Comparison of ENCODE assay signal across 15 cellular contexts in genomic region chr22:48494968-48495750, GRCh38.
DNase-seq lines count a peak whose midpoint lies in the region; ATAC-seq, FAIRE-seq and TF ChIP-seq lines count a peak whose summit lies in the region.
"Had no signal": no experiment of that assay in that cellular context is flagged by ENCODE, and none has a peak within 500 bp of the region (broad histone marks: within the 10 kb centered on the region; RNA-seq: fewer than 3 reads in every experiment).

No MANE protein-coding gene starts in this region.

- no peak overlapping the region; the same call in 1 of the 2 replicates for H4K8ac ChIP-seq in H1 (ENCODE audit: extremely low read depth, insufficient read depth, low read length)
- H4K8ac ChIP-seq in neuronal stem cell (ENCODE audit: low read depth, low read length) = no peak overlapping the region

- POLR2A ChIA-PET in H1 (lab: Charles Lee; ENCODE audit: partially characterized antibody) = no interaction called here

- H2AFZ ChIP-seq in Karpas-422 (ENCODE audit: low read length) (no peak overlapping the region), H1 (ENCODE audit: low read length) (no peak overlapping the region), neuronal stem cell (ENCODE audit: low read length) (no peak overlapping the region)

- DNase-seq in Karpas-422 (no peak), H1 (ENCODE audit: low read depth in 1 of 2, low spot score in 2 of 2) (no peak), neuronal stem cell (ENCODE audit: low spot score) (no peak), upper lobe of right lung (peak; percentile 61), G401 (ENCODE audit: low spot score) (no peak), HCEC 1CT (no peak), D721Med (ENCODE audit: insufficient read length, low spot score) (no peak)
- DNase-seq: DMS 273 treated with DMSO at 0.1 percent for 48 hours, EL, NCI-H1436, NCI-H2107, NCI-H345, NCI-H526 treated with DMSO at 0.1 percent for 48 hours had no signal

- H3K79me2 ChIP-seq in Karpas-422 (ENCODE audit: low read length) = no peaks in the 10 kb centered on the region
- H3K79me2 ChIP-seq in H1 (ENCODE audit: control insufficient read depth in 1 of 2, insufficient read depth in 2 of 2, low read length in 2 of 2) = peaks cover 0 to 74% of the 10 kb centered on the region in 2 experiments; a peak in 2 of 4 replicates

- H3K9me2 ChIP-seq in Karpas-422 (replicated peaks; ENCODE audit: insufficient read depth, low read length) = no peaks in the 10 kb centered on the region

- H3K14ac ChIP-seq in H1 (ENCODE audit: insufficient read length) (no peak overlapping the region), neuronal stem cell (ENCODE audit: low read length) (peak overlapping the region; percentile 86)

- TF ChIP-seq EP300 in H1 (IDR thresholded peaks at IDR 0.05; ENCODE audit: borderline replicate concordance in 1 of 2, low read depth in 2 of 2, low read length in 2 of 2) = no peak

- H3K23ac ChIP-seq in H1 (ENCODE audit: insufficient read length) (no peak overlapping the region), neuronal stem cell (ENCODE audit: low read depth, low read length, poor library complexity) (peak overlapping the region; percentile 82)

- WGBS in H1 (ENCODE audit: extremely low coverage in 1 of 2, insufficient coverage in 1 of 2, insufficient read length in 1 of 2, insufficient replicate concordance in 2 of 2, low coverage in 1 of 2, low lambda C conversion rate in 2 of 2, missing lambda C conversion rate in 1 of 2), 2 experiments = 89% methylated on average over 16 of the region's 20 CpGs; no CpG with 5 or more reads in 1 of the 2 experiments
- no CpG with 5 or more reads among the region's 20 CpGs for WGBS in neuronal stem cell (ENCODE audit: extremely low coverage in 2 of 2, insufficient read length in 2 of 2, insufficient replicate concordance in 1 of 2), 2 donors

- no peak overlapping the region for H2BK5ac ChIP-seq in H1 (ENCODE audit: low read depth, low read length)
- H2BK5ac ChIP-seq in neuronal stem cell (ENCODE audit: low read length) = peak overlapping the region; percentile 84

- H3K9ac ChIP-seq in Karpas-422 (ENCODE audit: low read length) (peak overlapping the region; percentile 2; the same call in 1 of the 2 replicates), H1 (replicated peaks in 1 of 4; ENCODE audit: extremely low read depth in 1 of 4, low read depth in 3 of 4, low read length in 3 of 4) (no peak overlapping the region), neuronal stem cell (ENCODE audit: low read depth, low read length, poor library complexity) (peak overlapping the region; percentile 56)
- H3K9ac ChIP-seq: BLaER1 had no signal

- H3K18ac ChIP-seq in H1 (ENCODE audit: extremely low read depth, low read length) = no peak overlapping the region
- H3K18ac ChIP-seq in neuronal stem cell (ENCODE audit: low read length) = peak overlapping the region; percentile 61

- H3K79me1 ChIP-seq in H1 (ENCODE audit: low read depth, low read length) (peaks cover 32% of the 10 kb centered on the region), neuronal stem cell (ENCODE audit: low read depth, low read length) (peaks cover 12% of the 10 kb centered on the region)

- CTCF ChIA-PET in H1 (lab: Charles Lee; ENCODE audit: partially characterized antibody) = interaction anchor here (1.2 kb wide), 2 partner anchors 255 to 448 kb away, joined by 3 read pairs; no protein-coding TSS in a partner anchor

- peak overlapping the region; percentile 10; the same call in 1 of the 2 replicates for H3K27ac ChIP-seq in Karpas-422 (ENCODE audit: low read length)
- H3K27ac ChIP-seq in H1 (ENCODE audit: low read depth, low read length) = no peak overlapping the region; the same call in 1 of the 2 replicates
- no peak overlapping the region for H3K27ac ChIP-seq in neuronal stem cell (replicated peaks; ENCODE audit: low read length)
- no peak overlapping the region for H3K27ac ChIP-seq in upper lobe of right lung
- H3K27ac ChIP-seq: BLaER1, SJSA1 had no signal

- in situ Hi-C loops in G401 (cut with HindIII; ENCODE audit: low sequenced_read_pairs) = no loop called here

- H4K20me1 ChIP-seq in Karpas-422 (ENCODE audit: insufficient read depth, low read depth, low read length) = no peaks in the 10 kb centered on the region
- H4K20me1 ChIP-seq in H1 (replicated peaks in 1 of 2; ENCODE audit: control insufficient read depth in 1 of 2, insufficient read depth in 2 of 2, low read length in 2 of 2) = peaks cover 24 to 33% of the 10 kb centered on the region in 2 experiments

- TF ChIP-seq CTCF in H1 (IDR thresholded peaks at IDR 0.05; ENCODE audit: control extremely low read depth in 1 of 3, insufficient read depth in 1 of 3, low read depth in 1 of 3, low read length in 3 of 3) (no peak), upper lobe of right lung (IDR thresholded peaks at IDR 0.05) (no peak), D721Med (IDR thresholded peaks at IDR 0.05; ENCODE audit: insufficient read depth, missing control alignments) (no peak)

- no peak overlapping the region for H2BK12ac ChIP-seq in H1 (ENCODE audit: low read depth, low read length)
- peak overlapping the region; percentile 76 for H2BK12ac ChIP-seq in neuronal stem cell (ENCODE audit: low read length)

- H3K36me3 ChIP-seq in Karpas-422 (ENCODE audit: insufficient read depth, low read length) = no peaks in the 10 kb centered on the region
- no peaks in the 10 kb centered on the region for H3K36me3 ChIP-seq in H1 (ENCODE audit: control insufficient read depth in 2 of 4, insufficient read depth in 4 of 4, low read length in 3 of 4)
- no peaks in the 10 kb centered on the region for H3K36me3 ChIP-seq in neuronal stem cell (replicated peaks in 1 of 2; ENCODE audit: control insufficient read depth in 2 of 2, insufficient read depth in 2 of 2, low read length in 2 of 2)
- H3K36me3 ChIP-seq in upper lobe of right lung = no peaks in the 10 kb centered on the region
- H3K36me3 ChIP-seq: BLaER1 had no signal

- peaks cover 8% of the 10 kb centered on the region for H3K23me2 ChIP-seq in H1 (ENCODE audit: low read depth, low read length)

- H2BK120ac ChIP-seq in H1 (replicated peaks; ENCODE audit: low read depth, low read length) (no peak overlapping the region), neuronal stem cell (ENCODE audit: low read depth, low read length) (no peak overlapping the region)

- H3K9me3 ChIP-seq in Karpas-422 (ENCODE audit: low read length) (no peaks in the 10 kb centered on the region), H1 (ENCODE audit: insufficient read depth in 2 of 2, low read depth in 1 of 2, low read length in 1 of 2) (no peaks in the 10 kb centered on the region), neuronal stem cell (replicated peaks in 1 of 2; ENCODE audit: control insufficient read depth in 2 of 2, insufficient read depth in 1 of 2, low read depth in 1 of 2, low read length in 2 of 2) (no peaks in the 10 kb centered on the region), upper lobe of right lung (no peaks in the 10 kb centered on the region)
- H3K9me3 ChIP-seq: BLaER1, SJSA1 had no signal

- no peak for TF ChIP-seq POLR2A in H1 (IDR thresholded peaks at IDR 0.05; ENCODE audit: control extremely low read depth in 1 of 2, low read depth in 2 of 2, low read length in 2 of 2)

- ATAC-seq in upper lobe of right lung = no peak

- H2BK15ac ChIP-seq in H1 (ENCODE audit: low read length) (no peak overlapping the region), neuronal stem cell (ENCODE audit: low read length) (peak overlapping the region; percentile 54)

- intact Hi-C loops in upper lobe of right lung (cut with DNase I) = no loop called here

- H2BK20ac ChIP-seq in H1 (ENCODE audit: low read length) = no peak overlapping the region

- peak overlapping the region; percentile 31 for H3K4me2 ChIP-seq in Karpas-422 (ENCODE audit: low read depth, low read length, poor library complexity, severe bottlenecking)
- no peak overlapping the region for H3K4me2 ChIP-seq in H1 (ENCODE audit: insufficient read depth in 1 of 2, low read depth in 2 of 2, low read length in 2 of 2)
- no peak overlapping the region for H3K4me2 ChIP-seq in neuronal stem cell (ENCODE audit: insufficient read depth, low read length, poor library complexity, severe bottlenecking)
- H3K4me2 ChIP-seq: BLaER1 had no signal

- H4K91ac ChIP-seq in H1 (replicated peaks; ENCODE audit: insufficient read length, low read length) (peak overlapping the region; percentile 59), neuronal stem cell (ENCODE audit: low read depth, low read length, poor library complexity) (peak overlapping the region; percentile 66)

- H3K4ac ChIP-seq in H1 (replicated peaks; ENCODE audit: insufficient read length, low read depth, low read length) (no peak overlapping the region), neuronal stem cell (ENCODE audit: low read length) (no peak overlapping the region)

- no peak for TF ChIP-seq RAD21 in H1 (IDR thresholded peaks at IDR 0.05 in 1 of 2, conservative IDR thresholded peaks at IDR 0.05 in 1 of 2; ENCODE audit: low read depth in 2 of 2, low read length in 2 of 2)

- H3K27me3 ChIP-seq in Karpas-422 (ENCODE audit: low read length) (no peaks in the 10 kb centered on the region), H1 (replicated peaks in 1 of 4; ENCODE audit: control insufficient read depth in 3 of 4, extremely low read depth in 1 of 4, insufficient read depth in 3 of 4, low read length in 3 of 4) (peaks cover 0 to 10% (median 4%) of the 10 kb centered on the region in 4 experiments; a peak in 4 of 7 replicates), neuronal stem cell (ENCODE audit: control insufficient read depth in 3 of 3, insufficient read depth in 3 of 3, low read depth in 1 of 3, low read length in 3 of 3) (peaks cover 4 to 17% (median 11%) of the 10 kb centered on the region in 3 experiments), upper lobe of right lung (peaks cover 16% of the 10 kb centered on the region)
- H3K27me3 ChIP-seq: SJSA1 had no signal

- H4K5ac ChIP-seq in H1 (ENCODE audit: insufficient read length, low read depth, low read length) = no peak overlapping the region

- H2AK5ac ChIP-seq in H1 (ENCODE audit: low read depth, low read length) (no peak overlapping the region), neuronal stem cell (ENCODE audit: low read depth, low read length) (peak overlapping the region; percentile 86)

- H3K4me1 ChIP-seq in Karpas-422 (ENCODE audit: low read length) (peaks cover 37% of the 10 kb centered on the region), H1 (replicated peaks in 1 of 4; ENCODE audit: control insufficient read depth in 3 of 4, insufficient read depth in 4 of 4, low read length in 3 of 4) (peaks cover 0 to 31% (median 19%) of the 10 kb centered on the region in 4 experiments; a peak in 6 of 7 replicates), neuronal stem cell (ENCODE audit: control insufficient read depth in 2 of 2, insufficient read depth in 1 of 2, low read depth in 1 of 2, low read length in 2 of 2) (peaks cover 12 to 25% of the 10 kb centered on the region in 2 donors), upper lobe of right lung (no peaks in the 10 kb centered on the region)
- H3K4me1 ChIP-seq: BLaER1 had no signal

- H3K4me3 ChIP-seq in Karpas-422 (ENCODE audit: low read length) (no peak overlapping the region), H1 (ENCODE audit: extremely low read depth in 1 of 4, insufficient read depth in 2 of 4, low read depth in 3 of 4, low read length in 4 of 4) (no peak overlapping the region), neuronal stem cell (ENCODE audit: low read length in 2 of 2) (no peak overlapping the region), upper lobe of right lung (no peak overlapping the region)
- H3K4me3 ChIP-seq: BLaER1, SJSA1 had no signal

- FAIRE-seq in H1 (lab: Jason Lieb, UNC) (no peak), D721Med (lab: Jason Lieb, UNC) (no peak)

- no peak overlapping the region for H3K56ac ChIP-seq in H1 (replicated peaks; ENCODE audit: insufficient read length, low read depth, low read length)

Comparison
In these comparisons a context has a peak if more than half of its experiments do, and no peak if none do; other contexts are left out.
1. H3K9ac ChIP-seq: peak in Karpas-422 (single experiment) and neuronal stem cell (single experiment); none in H1 (0 of 4).